16 cellular contexts compared by ENCODE assay signal in genomic region chr9:32578976-32579375, GRCh38. TPM values are rescaled to one million over a fixed set of nuclear protein-coding genes. Genes with fewer than 3 reads are reported as not detected.
"Had no signal": no experiment of that assay in that cellular context is flagged by ENCODE, and none has a peak within 500 bp of the region (broad histone marks: within the 10 kb centered on the region; RNA-seq: fewer than 3 reads in every experiment).

No MANE protein-coding gene starts in this region.

- H3K4me3 ChIP-seq: colonic mucosa, left lung, right atrium auricular region, skin epidermis had no signal

- H3K27ac ChIP-seq: brain microvascular endothelial cell, colonic mucosa, gastrocnemius medialis, heart left ventricle, left lung, right atrium auricular region, skin epidermis had no signal

- H3K9me3 Mint-ChIP-seq: activated CD4-positive, alpha-beta T cell treated with anti-CD3 and anti-CD28 coated beads, Interleukin-2, amount 10 ng/mL, durations not matched to agents 7 days and 5 days; activated naive CD4-positive, alpha-beta T cell treated with anti-CD3 and anti-CD28 coated beads, Interleukin-2, amount 10 ng/mL, durations not matched to agents 7 days and 5 days; activated T-cell treated with anti-CD3 and anti-CD28 coated beads, Interleukin-2, amount 50 U/mL, for 4 hours; central memory CD8-positive, alpha-beta T cell; nephron progenitor cell; type B pancreatic cell had no signal

- H3K9me3 ChIP-seq: colonic mucosa, gastrocnemius medialis, heart left ventricle, left lung, right atrium auricular region had no signal

- H3K36me3 ChIP-seq: brain microvascular endothelial cell, colonic mucosa, gastrocnemius medialis, heart left ventricle, left lung, right atrium auricular region had no signal

- H3K36me3 Mint-ChIP-seq: activated naive CD4-positive, alpha-beta T cell treated with anti-CD3 and anti-CD28 coated beads, Interleukin-2, amount 10 ng/mL, durations not matched to agents 7 days and 5 days; type B pancreatic cell had no signal

- H3K27me3 ChIP-seq: brain microvascular endothelial cell, colonic mucosa, gastrocnemius medialis, right atrium auricular region had no signal

- H3K27ac Mint-ChIP-seq: activated CD4-positive, alpha-beta T cell treated with anti-CD3 and anti-CD28 coated beads, Interleukin-2, amount 10 ng/mL, durations not matched to agents 7 days and 5 days; activated naive CD4-positive, alpha-beta T cell treated with anti-CD3 and anti-CD28 coated beads, Interleukin-2, amount 10 ng/mL, durations not matched to agents 7 days and 5 days; nephron progenitor cell; progenitor cell of endocrine pancreas; type B pancreatic cell had no signal

- H3K4me1 ChIP-seq: colonic mucosa, gastrocnemius medialis, left lung, right atrium auricular region had no signal

- ATAC-seq: activated T-cell treated with anti-CD3 and anti-CD28 coated beads, Interleukin-2, amount 50 U/mL, for 4 hours; gastrocnemius medialis; stimulated activated naive CD8-positive, alpha-beta T cell treated with anti-CD3 and anti-CD28 coated beads, Interleukin-15, Interleukin-2, amounts not matched to agents 100 U/mL and 50 U/mL, for 24 hours had no signal

RNA-seq across cellular contexts. Expression of gene TAF1L, which starts 56.5 kb away (rescaled TPM):
- total RNA-seq: activated CD4-positive, alpha-beta T cell treated with anti-CD3 and anti-CD28 coated beads, Interleukin-2, amount 10 ng/mL, durations not matched to agents 7 days and 5 days; colonic mucosa; gastrocnemius medialis; progenitor cell of endocrine pancreas; right atrium auricular region had no signal
- polyA plus RNA-seq: esophagus, heart left ventricle had no signal
